In the genomic region with DNA sequence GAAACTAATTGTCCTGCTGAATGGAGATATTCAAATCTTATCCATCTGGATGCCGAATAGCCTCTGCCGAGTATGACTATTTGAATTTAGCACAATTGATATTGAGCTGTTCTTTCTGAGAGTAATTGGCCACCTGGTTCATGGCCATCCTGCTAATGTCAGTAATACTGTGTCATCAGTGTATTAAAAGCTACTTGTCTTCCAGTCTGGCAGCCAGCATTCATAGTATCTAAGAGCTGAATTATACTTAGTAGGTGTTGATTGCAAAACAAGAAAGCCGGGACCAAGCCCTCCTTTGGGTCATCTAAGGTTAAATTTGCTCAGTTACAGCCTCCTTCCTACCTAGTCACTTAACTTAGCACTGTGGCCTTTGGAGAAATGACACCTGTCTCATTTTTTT, we compare ENCODE assay signal across 20 cellular contexts.
"Had no signal": no experiment of that assay in that cellular context is flagged by ENCODE, and none has a peak within 500 bp of the region (broad histone marks: within the 10 kb centered on the region; RNA-seq: fewer than 3 reads in every experiment).

No MANE protein-coding gene starts in this region.

- H3K4me3 ChIP-seq: coronary artery, gastroesophageal sphincter, lower lobe of right lung, stomach, thoracic aorta, upper lobe of left lung had no signal

- H3K4me1 ChIP-seq: lower lobe of right lung, parathyroid adenoma, upper lobe of left lung had no signal

- H3K27me3 ChIP-seq: gastroesophageal sphincter, stomach, upper lobe of left lung had no signal

- H3K9me3 ChIP-seq: gastroesophageal sphincter, lower lobe of right lung, thoracic aorta, upper lobe of left lung had no signal

- H3K27ac ChIP-seq: coronary artery, gastroesophageal sphincter, lower lobe of right lung, parathyroid adenoma, stomach, thoracic aorta, upper lobe of left lung had no signal

- DNase-seq: activated CD4-positive, alpha-beta T cell treated with anti-CD3 and anti-CD28 coated beads, Interleukin-2, amount 10 ng/mL, durations not matched to agents 24 days and 14 days; activated CD4-positive, CD25-positive, alpha-beta regulatory T cell; activated CD8-positive, alpha-beta T cell treated with anti-CD3 and anti-CD28 coated beads for 36 hours; activated naive CD4-positive, alpha-beta T cell treated with anti-CD3 and anti-CD28 coated beads, Interleukin-2, amount 10 ng/mL, durations not matched to agents 7 days and 5 days; activated naive CD8-positive, alpha-beta T cell treated with anti-CD3 and anti-CD28 coated beads, Interleukin-2, amount 50 U/mL, for 24 hours; activated T-cell treated with anti-CD3 and anti-CD28 coated beads, Interleukin-2, amount 50 U/mL, for 24 hours; anterior cingulate cortex; central memory CD4-positive, alpha-beta T cell; effector CD4-positive, alpha-beta T cell; lower lobe of right lung; retina; small intestine; stimulated activated CD4-positive, alpha-beta T cell treated with anti-CD3 and anti-CD28 coated beads, Interleukin-4, amount 100 ng/mL, for 1 hour; stomach; T1000; upper lobe of left lung had no signal

- H3K36me3 ChIP-seq: gastroesophageal sphincter, lower lobe of right lung, stomach, thoracic aorta, upper lobe of left lung had no signal

- FAIRE-seq: small intestine had no signal

- ATAC-seq: activated CD8-positive, alpha-beta T cell treated with anti-CD3 and anti-CD28 coated beads for 36 hours; activated naive CD8-positive, alpha-beta T cell treated with anti-CD3 and anti-CD28 coated beads, Interleukin-2, amount 50 U/mL, for 24 hours; gastroesophageal sphincter; lower lobe of right lung had no signal
